ENCODE assay signal across 8 cellular contexts in genomic region chr11:132969892-132970291, GRCh38.
"Had no signal": no experiment of that assay in that cellular context is flagged by ENCODE, and none has a peak within 500 bp of the region (broad histone marks: within the 10 kb centered on the region; RNA-seq: fewer than 3 reads in every experiment).

No MANE protein-coding gene starts in this region.

- FAIRE-seq: G401.6, GM12878, GM12891, GM12892, GM18507, GM19239 had no signal

- ATAC-seq: GM12878 had no signal

- DNase-seq: GDM1, GF-D8 had no signal

- H3K4me3 ChIP-seq: GM12878 had no signal
